22 cellular contexts compared by ENCODE assay signal in genomic region chr6:14619419-14619781, GRCh38.
DNase-seq lines count a peak whose midpoint lies in the region; ATAC-seq and TF ChIP-seq lines count a peak whose summit lies in the region.
"Had no signal": no experiment of that assay in that cellular context is flagged by ENCODE, and none has a peak within 500 bp of the region (broad histone marks: within the 10 kb centered on the region; RNA-seq: fewer than 3 reads in every experiment).

No MANE protein-coding gene starts in this region.

- intact Hi-C loops in heart left ventricle (cut with DNase I) (no loop called here), right cardiac atrium (cut with DNase I) (no loop called here), thyroid gland (cut with DNase I) (no loop called here), spleen (cut with DNase I; ENCODE audit: low total_unique reads) (no loop called here)

- no peaks in the 10 kb centered on the region; the same call in 1 of the 2 replicates for H3K9me2 ChIP-seq in Loucy (replicated peaks; ENCODE audit: low read depth, low read length)

- peak overlapping the region; percentile 3 for H3K9ac ChIP-seq in Loucy (ENCODE audit: low read depth, low read length, poor library complexity, severe bottlenecking)
- H3K9ac ChIP-seq: KMS-11 had no signal

- H3F3A ChIP-seq in Loucy (ENCODE audit: low read depth), result peaks cover 10% of the 10 kb centered on the region

- H3K4me1 ChIP-seq in heart left ventricle (peaks cover 0 to 23% (median 5%) of the 10 kb centered on the region in 12 donors), right cardiac atrium (ENCODE audit: control insufficient read depth, insufficient read depth, low read length) (peaks cover 4% of the 10 kb centered on the region), Loucy (ENCODE audit: insufficient read depth, low read length, poor library complexity, severe bottlenecking) (peaks cover 76% of the 10 kb centered on the region), thyroid gland (peaks cover 10 to 17% of the 10 kb centered on the region in 2 donors), spleen (peaks cover 6 to 33% (median 17%) of the 10 kb centered on the region in 6 donors)
- H3K4me1 ChIP-seq: SJSA1 had no signal

- H3K4me3 ChIP-seq in heart left ventricle, result no peak overlapping the region
- no peak overlapping the region for H3K4me3 ChIP-seq in right cardiac atrium (ENCODE audit: low read length)
- no peak overlapping the region for H3K4me3 ChIP-seq in Loucy (ENCODE audit: low read length, poor library complexity, severe bottlenecking)
- no peak overlapping the region for H3K4me3 ChIP-seq in thyroid gland (replicated peaks in 1 of 3)
- H3K4me3 ChIP-seq in spleen, result no peak overlapping the region
- H3K4me3 ChIP-seq: GM23338, SJSA1 had no signal

- H3K27ac ChIP-seq in heart left ventricle (no peak overlapping the region), right cardiac atrium (ENCODE audit: low read length) (no peak overlapping the region), thyroid gland (no peak overlapping the region), spleen (no peak overlapping the region)
- H3K27ac ChIP-seq: C4-2B, KMS-11, SJSA1 had no signal

- no peak overlapping the region for H2AFZ ChIP-seq in Loucy (ENCODE audit: low read length)
- H2AFZ ChIP-seq: GM23338 had no signal

- ATAC-seq in heart left ventricle (peak in 3 of 4 donors; percentile 30 to 68 (median 58)), right cardiac atrium (no peak), GM18867 (IDR thresholded peaks at IDR 0.05; ENCODE audit: unreplicated experiment) (no peak)
- ATAC-seq: CD8-positive, alpha-beta T cell; GM23338 had no signal

- TF ChIP-seq POLR2A in heart left ventricle (IDR thresholded peaks at IDR 0.05), result no peak
- no peak for TF ChIP-seq POLR2A in thyroid gland (IDR thresholded peaks at IDR 0.05)
- TF ChIP-seq POLR2A in spleen (IDR thresholded peaks at IDR 0.05), result no peak

- peak in 3 of 5 donors; percentile 32 to 57 (median 48) for DNase-seq in heart left ventricle
- DNase-seq in right cardiac atrium, result no peak
- peak; percentile 74 for DNase-seq in RPMI8226
- peak; percentile 33 to 42 for DNase-seq in thyroid gland
- DNase-seq in spleen, result no peak
- DNase-seq: Caco-2; CD8-positive, alpha-beta T cell; HCEC 1CT; IMR-90; NCI-H1048; NCI-H1417; NCI-H1694; NCI-H2081 treated with DMSO at 0.1 percent for 48 hours; NCI-H2171; NCI-H226; NCI-H510A had no signal

- H3K9me3 ChIP-seq in heart left ventricle, result peaks cover 0 to 16% (median 8%) of the 10 kb centered on the region in 12 donors
- peaks cover 1% of the 10 kb centered on the region for H3K9me3 ChIP-seq in right cardiac atrium (ENCODE audit: control insufficient read depth, low read length)
- H3K9me3 ChIP-seq in Loucy (ENCODE audit: insufficient read depth, low read depth, low read length), result peaks cover 8% of the 10 kb centered on the region
- no peaks in the 10 kb centered on the region for H3K9me3 ChIP-seq in thyroid gland
- H3K9me3 ChIP-seq in spleen, result peaks cover 0 to 12% (median 10%) of the 10 kb centered on the region in 8 donors
- H3K9me3 ChIP-seq: SJSA1 had no signal

- H3K27me3 ChIP-seq in heart left ventricle (no peaks in the 10 kb centered on the region), right cardiac atrium (ENCODE audit: control insufficient read depth, insufficient read depth) (no peaks in the 10 kb centered on the region), Loucy (ENCODE audit: insufficient read depth, low read length, poor library complexity, severe bottlenecking) (no peaks in the 10 kb centered on the region), thyroid gland (no peaks in the 10 kb centered on the region), spleen (replicated peaks in 1 of 7) (no peaks in the 10 kb centered on the region)
- H3K27me3 ChIP-seq: SJSA1 had no signal

- TF ChIP-seq CTCF in heart left ventricle (IDR thresholded peaks at IDR 0.05), result no peak
- no peak for TF ChIP-seq CTCF in Loucy (conservative IDR thresholded peaks at IDR 0.05; ENCODE audit: low read length)
- no peak for TF ChIP-seq CTCF in thyroid gland (IDR thresholded peaks at IDR 0.05)
- TF ChIP-seq CTCF in spleen (IDR thresholded peaks at IDR 0.05 in 8 of 11, conservative IDR thresholded peaks at IDR 0.05 in 3 of 11), result no peak

- H4K20me1 ChIP-seq in Loucy (ENCODE audit: insufficient read depth, low read length, poor library complexity, severe bottlenecking), result no peaks in the 10 kb centered on the region

- no peak overlapping the region for H3K4me2 ChIP-seq in Loucy (ENCODE audit: low read depth, low read length, poor library complexity, severe bottlenecking)
- H3K4me2 ChIP-seq: GM23338, KMS-11 had no signal

- H3K79me2 ChIP-seq in Loucy (ENCODE audit: insufficient read depth, low read length), result no peaks in the 10 kb centered on the region

- 28 to 48% (median 44%) methylated on average over 5 to 7 of the region's 7 CpGs for WGBS in heart left ventricle, 4 donors
- WGBS in right cardiac atrium, result 54% methylated on average over 7 of the region's 7 CpGs
- WGBS in thyroid gland, 2 donors, result 47 to 59% methylated on average over 4 to 5 of the region's 7 CpGs
- WGBS in spleen, 5 donors, result 66 to 79% (median 73%) methylated on average over 7 of the region's 7 CpGs

- H3K36me3 ChIP-seq in heart left ventricle (no peaks in the 10 kb centered on the region), Loucy (ENCODE audit: insufficient read depth, low read length) (no peaks in the 10 kb centered on the region), thyroid gland (no peaks in the 10 kb centered on the region), spleen (no peaks in the 10 kb centered on the region)
- H3K36me3 ChIP-seq: SJSA1 had no signal

Comparison
In these comparisons a context has a peak if more than half of its experiments do, and no peak if none do; other contexts are left out.
1. ATAC-seq: peak in heart left ventricle (3 of 4); none in right cardiac atrium (0 of 2) and GM18867 (single experiment).
2. DNase-seq: peak in heart left ventricle (3 of 5), RPMI8226 (single experiment) and thyroid gland (2 of 2); none in right cardiac atrium (0 of 3) and spleen (single experiment).